8 cellular contexts compared by ENCODE assay signal in genomic region chr5:54443264-54443663, GRCh38. TPM values are rescaled to one million over a fixed set of nuclear protein-coding genes. Genes with fewer than 3 reads are reported as not detected.
DNase-seq lines count a peak whose midpoint lies in the region; ATAC-seq lines count a peak whose summit lies in the region.

No MANE protein-coding gene starts in this region.

- intact Hi-C loops in sciatic nerve (cut with DNase I) = no loop called here

- DNase-seq in AG08396 (ENCODE audit: low spot score) (peak; percentile 41), OCI-M1 (lab: John Stamatoyannopoulos, UW) (peak; percentile 71), fibroblast of the conjunctiva (ENCODE audit: low read depth) (peak; percentile 66), GF-D8 (lab: John Stamatoyannopoulos, UW) (no peak), NCI-H1436 treated with DMSO at 0.1 percent for 48 hours (lab: John Stamatoyannopoulos, UW) (no peak), sciatic nerve (ENCODE audit: low spot score) (no peak)

- ATAC-seq in GM18868 (IDR thresholded peaks at IDR 0.05; ENCODE audit: unreplicated experiment) (peak; percentile 59), GM21423 (IDR thresholded peaks at IDR 0.05; ENCODE audit: unreplicated experiment) (no peak), sciatic nerve (no peak)

RNA-seq across cellular contexts. Expression of gene HSPB3, which starts 12.2 kb away (rescaled TPM):
- total RNA-seq in sciatic nerve = not detected

Comparison
In these comparisons a context has a peak if more than half of its experiments do, and no peak if none do; other contexts are left out.
1. DNase-seq: peak in AG08396 (single experiment), OCI-M1 (single experiment) and fibroblast of the conjunctiva (single experiment); none in GF-D8 (single experiment), NCI-H1436 treated with DMSO at 0.1 percent for 48 hours (single experiment) and sciatic nerve (single experiment).